In genomic region chr13:19618925-19619324, GRCh38 we compare ENCODE assay signal across 8 cellular contexts. TPM values are rescaled to one million over a fixed set of nuclear protein-coding genes. Genes with fewer than 3 reads are reported as not detected.
DNase-seq lines count a peak whose midpoint lies in the region; ATAC-seq, FAIRE-seq and TF ChIP-seq lines count a peak whose summit lies in the region.

No MANE protein-coding gene starts in this region.

- H2AFZ ChIP-seq in PC-3 (ENCODE audit: low read length), result no peak overlapping the region

- H4K20me1 ChIP-seq in PC-3 (ENCODE audit: low read length), result peaks cover 5% of the 10 kb centered on the region; the same call in 1 of the 2 replicates

- BruUV-seq in PC-3 (replicated peaks; lab: Mats Ljungman, UMichigan), result no TSS peak

- FAIRE-seq in GM19239 (lab: Jason Lieb, UNC), result peak; percentile 8

- no peaks in the 10 kb centered on the region for H3F3A ChIP-seq in PC-3 (ENCODE audit: low read length, unreplicated experiment)

- peak; percentile 75 for TF ChIP-seq CTCF in BJ (IDR thresholded peaks at IDR 0.05; ENCODE audit: insufficient read depth, low read depth, low read length)
- peak; percentile 85 for TF ChIP-seq CTCF in PC-3 (conservative IDR thresholded peaks at IDR 0.05; ENCODE audit: low read depth, low read length)
- peak; percentile 87 for TF ChIP-seq CTCF in fibroblast of villous mesenchyme (IDR thresholded peaks at IDR 0.05; ENCODE audit: insufficient read depth, low read depth, low read length)

- CTCF ChIA-PET in BJ (lab: Yijun Ruan, JAX), result interaction anchor here (0.8 to 2.5 kb wide), 4 partner anchors 11 to 31 kb away, joined by 3 to 12 read pairs (median 8); partner anchors contain the start of gene MPHOSPH8
- CTCF ChIA-PET in PC-3 (lab: Charles Lee), result interaction anchor here (0.8 to 1.5 kb wide), 2 partner anchors 16 to 31 kb away, joined by 3 to 6 read pairs; no protein-coding TSS in a partner anchor

- peaks cover 64% of the 10 kb centered on the region for H3K79me2 ChIP-seq in PC-3 (ENCODE audit: low read length)

- H3K4me1 ChIP-seq in PC-3 (ENCODE audit: insufficient read depth, low read length), result peaks cover 5% of the 10 kb centered on the region; the same call in 1 of the 2 replicates

- POLR2A ChIA-PET in BJ (lab: Charles Lee) (no interaction called here), PC-3 (lab: Charles Lee; ENCODE audit: unreplicated experiment) (no interaction called here)

- no peak for DNase-seq in BJ (ENCODE audit: low read depth)
- no peak for DNase-seq in GM19239 (ENCODE audit: insufficient read length, low spot score)
- peak; percentile 66 for DNase-seq in PC-3
- DNase-seq in fibroblast of villous mesenchyme (ENCODE audit: low read depth), result peak; percentile 56
- DNase-seq in hypothalamus (lab: John Stamatoyannopoulos, UW), result no peak
- DNase-seq in NCI-H226, result no peak
- no peak for DNase-seq in NCI-H146 treated with DMSO at 0.1 percent for 48 hours (lab: John Stamatoyannopoulos, UW; ENCODE audit: unreplicated experiment)
- no peak for DNase-seq in GOT3 (lab: John Stamatoyannopoulos, UW)

- ATAC-seq in PC-3, result peak; percentile 55

- no peak overlapping the region for H3K27ac ChIP-seq in PC-3 (ENCODE audit: low read length)

- H3K36me3 ChIP-seq in BJ (ENCODE audit: control insufficient read depth, insufficient read depth, low read length), result no peaks in the 10 kb centered on the region
- peaks cover 7% of the 10 kb centered on the region; the same call in 1 of the 2 replicates for H3K36me3 ChIP-seq in PC-3 (ENCODE audit: low read depth, low read length)

- intact Hi-C loops in PC-3 (cut with micrococcal nuclease), result no loop called here

- no peak overlapping the region for H3K4me2 ChIP-seq in PC-3 (ENCODE audit: low read length)

- H3K27me3 ChIP-seq in BJ (ENCODE audit: control insufficient read depth, insufficient read depth, low read length) (no peaks in the 10 kb centered on the region), PC-3 (ENCODE audit: low read length) (no peaks in the 10 kb centered on the region)

- H3K4me3 ChIP-seq in BJ (ENCODE audit: low read depth, low read length) (no peak overlapping the region), PC-3 (ENCODE audit: low read length) (no peak overlapping the region), fibroblast of villous mesenchyme (ENCODE audit: low read depth, low read length) (no peak overlapping the region)

- H3K9me3 ChIP-seq in PC-3 (ENCODE audit: low read length), result no peaks in the 10 kb centered on the region

- H3K9ac ChIP-seq in PC-3 (ENCODE audit: low read length), result no peak overlapping the region

- H3K9me2 ChIP-seq in PC-3 (replicated peaks; ENCODE audit: low read length), result no peaks in the 10 kb centered on the region

RNA-seq across cellular contexts. Expression of gene MPHOSPH8, which starts 14.5 kb away (rescaled TPM):
- 12.3 and 18.7 TPM in 2 replicates for polyA plus RNA-seq in BJ (2011; rRNA removed)
- polyA minus RNA-seq in BJ (2011; rRNA and poly(A)+ RNA removed), result 3.7 and 5.9 TPM in 2 replicates
- 13.3 and 16.1 TPM in 2 replicates for total RNA-seq in PC-3 (2014; rRNA removed)
- 13.5 and 16.8 TPM in 2 replicates for total RNA-seq in fibroblast of villous mesenchyme

RNA-seq across cellular contexts. Expression of gene TPTE2, which starts 57.6 kb away (rescaled TPM):
- not detected in 2 replicates for polyA plus RNA-seq in BJ (2011; rRNA removed)
- not detected in 2 replicates for polyA minus RNA-seq in BJ (2011; rRNA and poly(A)+ RNA removed)
- total RNA-seq in PC-3 (2014; rRNA removed), result not detected in 2 replicates
- under 0.01 TPM in 1 of 2 replicates, not detected in the other for total RNA-seq in fibroblast of villous mesenchyme

Comparison
In these comparisons a context has a peak if more than half of its experiments do, and no peak if none do; other contexts are left out.
1. DNase-seq: peak in PC-3 (single experiment) and fibroblast of villous mesenchyme (single experiment); none in BJ (single experiment), GM19239 (single experiment), hypothalamus (0 of 51), NCI-H226 (single experiment), NCI-H146 treated with DMSO at 0.1 percent for 48 hours (single experiment) and GOT3 (single experiment).
2. Peak in every context shown above with its lines, with median percentiles within 50 percentile points of each other: CTCF ChIP-seq.